1 cellular context compared by ENCODE assay signal in genomic region chr9:22922222-22922621, GRCh38.
TF ChIP-seq lines count a peak whose summit lies in the region.

No MANE protein-coding gene starts in this region.

TF ChIP-seq in GM12878, 131 proteins besides CTCF, POLR2A, EP300 and RAD21 (continued from another document):
- TF ChIP-seq, protein P1, sequence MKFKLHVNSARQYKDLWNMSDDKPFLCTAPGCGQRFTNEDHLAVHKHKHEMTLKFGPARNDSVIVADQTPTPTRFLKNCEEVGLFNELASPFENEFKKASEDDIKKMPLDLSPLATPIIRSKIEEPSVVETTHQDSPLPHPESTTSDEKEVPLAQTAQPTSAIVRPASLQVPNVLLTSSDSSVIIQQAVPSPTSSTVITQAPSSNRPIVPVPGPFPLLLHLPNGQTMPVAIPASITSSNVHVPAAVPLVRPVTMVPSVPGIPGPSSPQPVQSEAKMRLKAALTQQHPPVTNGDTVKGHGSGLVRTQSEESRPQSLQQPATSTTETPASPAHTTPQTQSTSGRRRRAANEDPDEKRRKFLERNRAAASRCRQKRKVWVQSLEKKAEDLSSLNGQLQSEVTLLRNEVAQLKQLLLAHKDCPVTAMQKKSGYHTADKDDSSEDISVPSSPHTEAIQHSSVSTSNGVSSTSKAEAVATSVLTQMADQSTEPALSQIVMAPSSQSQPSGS (IDR thresholded peaks at IDR 0.05; ENCODE audit: low read length), result no peak
- TF ChIP-seq IKZF2 (IDR thresholded peaks at IDR 0.05) (0 out of 4 replicates have a peak, but pooled peaks of 1 of the 2 experiments have one; percentile 23), IKZF1 (conservative IDR thresholded peaks at IDR 0.05) (no peak), KLF5 (IDR thresholded peaks at IDR 0.05; ENCODE audit: partially characterized antibody) (no peak), FOS (IDR thresholded peaks at IDR 0.05; ENCODE audit: borderline replicate concordance, extremely low read depth, insufficient read length) (no peak), MEF2B (IDR thresholded peaks at IDR 0.05; ENCODE audit: partially characterized antibody, poor library complexity, severe bottlenecking) (no peak), NFIC (IDR thresholded peaks at IDR 0.05; ENCODE audit: low read depth, low read length) (no peak)
TF ChIP-seq in GM12878: peak in this region for 4.
